In genomic region chr5:78593465-78593864, GRCh38 we compare ENCODE assay signal across 20 cellular contexts. TPM values are rescaled to one million over a fixed set of nuclear protein-coding genes. Genes with fewer than 3 reads are reported as not detected.
DNase-seq lines count a peak whose midpoint lies in the region; ATAC-seq, FAIRE-seq and TF ChIP-seq lines count a peak whose summit lies in the region.
"Had no signal": no experiment of that assay in that cellular context is flagged by ENCODE, and none has a peak within 500 bp of the region (broad histone marks: within the 10 kb centered on the region; RNA-seq: fewer than 3 reads in every experiment).

No MANE protein-coding gene starts in this region.

- peaks cover 1% of the 10 kb centered on the region for H3K9me3 Mint-ChIP-seq in glutamatergic neuron (ENCODE audit: unreplicated experiment)
- H3K9me3 Mint-ChIP-seq: CD4-positive, alpha-beta T cell; naive thymus-derived CD4-positive, alpha-beta T cell had no signal

- CTCF ChIA-PET in GM12878 (lab: Yijun Ruan, JAX) = interaction anchor here (1.0 to 4.2 kb wide), 15 partner anchors 18 to 539 kb away, joined by 3 to 26 read pairs (median 4); no protein-coding TSS in a partner anchor

- H3K4me1 Mint-ChIP-seq in glutamatergic neuron (ENCODE audit: low read depth, unreplicated experiment) = peaks cover 8% of the 10 kb centered on the region
- H3K4me1 Mint-ChIP-seq: naive thymus-derived CD4-positive, alpha-beta T cell had no signal

- SMC1A ChIA-PET in GM12878 (lab: Charles Lee; ENCODE audit: uncharacterized antibody, unreplicated experiment) = interaction anchor here (0.5 to 7.8 kb wide), 31 partner anchors 8 to 1018 kb away, joined by 3 to 121 read pairs (median 4); no protein-coding TSS in a partner anchor

- intact Hi-C loops in GM12878 (cut with micrococcal nuclease; ENCODE audit: unreplicated experiment) = loop anchor here (5.0 kb wide), 1 partner anchor 46 kb away; no protein-coding TSS in a partner anchor
- intact Hi-C loops in transverse colon (cut with DNase I; ENCODE audit: low total_unique reads) = no loop called here

- H3K36me3 ChIP-seq in GM12878 (ENCODE audit: control insufficient read depth in 2 of 2, insufficient read depth in 2 of 2, low read length in 1 of 2) = peaks cover 2 to 7% of the 10 kb centered on the region in 2 experiments; a peak in 2 of 4 replicates
- H3K36me3 ChIP-seq in muscle layer of duodenum (ENCODE audit: control insufficient read depth in 1 of 2, insufficient read depth in 2 of 2, low read length in 2 of 2) = peaks cover 0 to 5% of the 10 kb centered on the region in 2 donors
- H3K36me3 ChIP-seq in transverse colon = no peaks in the 10 kb centered on the region
- H3K36me3 ChIP-seq: esophagus squamous epithelium, left ventricle myocardium inferior, thyroid gland had no signal

- TF ChIP-seq RAD21 in GM12878 (IDR thresholded peaks at IDR 0.05; ENCODE audit: insufficient read depth, low read depth, low read length) = no peak

- no peak overlapping the region for H3K27ac Mint-ChIP-seq in glutamatergic neuron (ENCODE audit: unreplicated experiment)
- H3K27ac Mint-ChIP-seq: CD4-positive, alpha-beta T cell; naive thymus-derived CD4-positive, alpha-beta T cell had no signal

- H3K27me3 Mint-ChIP-seq in glutamatergic neuron (ENCODE audit: unreplicated experiment) = peaks cover 6% of the 10 kb centered on the region

- H3K4me1 ChIP-seq in GM12878 (ENCODE audit: control insufficient read depth, insufficient read depth, low read length) (peaks cover 26% of the 10 kb centered on the region), muscle layer of duodenum (ENCODE audit: control insufficient read depth in 1 of 2, insufficient read depth in 2 of 2, low read length in 2 of 2) (peaks cover 33 to 56% of the 10 kb centered on the region in 2 donors), transverse colon (peaks cover 19 to 65% (median 42%) of the 10 kb centered on the region in 4 donors)

- H3K9me3 ChIP-seq in GM12878 (replicated peaks; ENCODE audit: control insufficient read depth, insufficient read depth, low read length) (no peaks in the 10 kb centered on the region; the same call in 2 of the 3 replicates), muscle layer of duodenum (ENCODE audit: control insufficient read depth in 1 of 2, low read length in 2 of 2) (no peaks in the 10 kb centered on the region), transverse colon (no peaks in the 10 kb centered on the region)
- H3K9me3 ChIP-seq: esophagus squamous epithelium, left ventricle myocardium inferior, thyroid gland had no signal

- BruUV-seq in GM12878 (replicated peaks; lab: Mats Ljungman, UMichigan) = no TSS peak

- in situ Hi-C loops in GM12878 (cut with MboI) = no loop called here
- in situ Hi-C loops in transverse colon (cut with MboI; ENCODE audit: low pct_ligation_motif_present in 1 of 4, low pct_unique_long_range_greater_than_20kb in 1 of 4, low sequenced_read_pairs in 3 of 4) = no loop called here

- no peaks in the 10 kb centered on the region for H3K36me3 Mint-ChIP-seq in glutamatergic neuron (ENCODE audit: unreplicated experiment)

- H2AFZ ChIP-seq in GM12878 (ENCODE audit: control insufficient read depth, low read depth, low read length) = no peak overlapping the region

- no peak overlapping the region; the same call in 1 of the 2 replicates for H3K4me2 ChIP-seq in GM12878 (ENCODE audit: control insufficient read depth, insufficient read depth)

- no peak for ATAC-seq in GM12878
- ATAC-seq in HG02840 (IDR thresholded peaks at IDR 0.05; ENCODE audit: low FRiP score, unreplicated experiment) = no peak
- ATAC-seq: naive thymus-derived CD4-positive, alpha-beta T cell had no signal

- no peak overlapping the region for H3K4me3 ChIP-seq in GM12878
- no peak overlapping the region for H3K4me3 ChIP-seq in muscle layer of duodenum (ENCODE audit: low read depth in 1 of 2, low read length in 2 of 2)
- H3K4me3 ChIP-seq in transverse colon = no peak overlapping the region
- H3K4me3 ChIP-seq: esophagus squamous epithelium, left ventricle myocardium inferior, thyroid gland had no signal

- no peak overlapping the region for H3K4me3 Mint-ChIP-seq in glutamatergic neuron (ENCODE audit: unreplicated experiment)
- H3K4me3 Mint-ChIP-seq: CD4-positive, alpha-beta T cell; naive thymus-derived CD4-positive, alpha-beta T cell had no signal

- no peak for FAIRE-seq in GM12878 (lab: Jason Lieb, UNC)

- no peak overlapping the region for H3K9ac ChIP-seq in GM12878 (ENCODE audit: control insufficient read depth, insufficient read depth, low read length)

- H3K27ac ChIP-seq in GM12878 (ENCODE audit: control insufficient read depth, insufficient read depth) (peak overlapping the region; percentile 30), muscle layer of duodenum (ENCODE audit: low read length) (peak overlapping the region; percentile 86), transverse colon (peak overlapping the region in 3 of 4 donors; percentile 72 to 80 (median 78))
- H3K27ac ChIP-seq: left ventricle myocardium inferior, thyroid gland had no signal

- POLR2A ChIA-PET in GM12878 (lab: Charles Lee) = interaction anchor here (0.5 to 2.4 kb wide), 8 partner anchors 9 to 162 kb away, joined by 3 to 9 read pairs (median 4); no protein-coding TSS in a partner anchor

- 89% methylated on average over 2 of the region's 2 CpGs for WGBS in GM12878 (ENCODE audit: insufficient coverage, insufficient replicate concordance, low lambda C conversion rate, missing lambda C conversion rate)
- 80 to 84% methylated on average over 1 to 2 of the region's 2 CpGs for WGBS in transverse colon (ENCODE audit: low coverage in 1 of 2), 2 donors

- H3K27me3 ChIP-seq in GM12878 (replicated peaks in 1 of 2; ENCODE audit: control insufficient read depth in 2 of 2, insufficient read depth in 2 of 2, low read length in 1 of 2) (no peaks in the 10 kb centered on the region), muscle layer of duodenum (ENCODE audit: low read depth, low read length) (no peaks in the 10 kb centered on the region), transverse colon (no peaks in the 10 kb centered on the region)
- H3K27me3 ChIP-seq: esophagus squamous epithelium, thyroid gland had no signal

- H3K79me2 ChIP-seq in GM12878 (ENCODE audit: control insufficient read depth, insufficient read depth, low read length) = peaks cover 6% of the 10 kb centered on the region

- DNase-seq in NCI-H748 (lab: John Stamatoyannopoulos, UW; ENCODE audit: unreplicated experiment) = peak; percentile 64
- no peak for DNase-seq in NCI-H748 treated with DMSO at 0.1 percent for 48 hours (lab: John Stamatoyannopoulos, UW)
- DNase-seq in GM12878 (ENCODE audit: low read depth, low spot score) = no peak
- DNase-seq in transverse colon = no peak
- no peak for DNase-seq in T-helper 1 cell
- no peak for DNase-seq in glutamatergic neuron
- DNase-seq: activated CD4-positive, alpha-beta T cell treated with anti-CD3 and anti-CD28 coated beads for 1 hour; aorta; CD4-positive, alpha-beta T cell; esophagus squamous epithelium; left ventricle myocardium inferior; naive thymus-derived CD4-positive, alpha-beta T cell; NCI-H187; NCI-H774; retina; stimulated activated CD4-positive, alpha-beta T cell treated with anti-CD3 and anti-CD28 coated beads, Interleukin-1b, Interleukin-23, amount 100 ng/mL, for 48 hours; thyroid gland had no signal

- RAD21 ChIA-PET in GM12878 (lab: Charles Lee; ENCODE audit: unreplicated experiment) = interaction anchor here (0.7 to 7.0 kb wide), 17 partner anchors 10 to 370 kb away, joined by 3 to 51 read pairs (median 4); no protein-coding TSS in a partner anchor

- TF ChIP-seq POLR2A in GM12878 (IDR thresholded peaks at IDR 0.05; ENCODE audit: low read depth, low read length) (no peak), transverse colon (IDR thresholded peaks at IDR 0.05) (no peak)

- no peak for TF ChIP-seq CTCF in GM12878 (IDR thresholded peaks at IDR 0.05 in 2 of 3, conservative IDR thresholded peaks at IDR 0.05 in 1 of 3; ENCODE audit: control insufficient read depth in 2 of 3, extremely low read depth in 1 of 3, insufficient read depth in 1 of 3, low read depth in 3 of 3, low read length in 3 of 3)
- TF ChIP-seq CTCF in transverse colon (IDR thresholded peaks at IDR 0.05) = no peak
- no peak for TF ChIP-seq CTCF in glutamatergic neuron (IDR thresholded peaks at IDR 0.05; ENCODE audit: partially characterized antibody, unreplicated experiment)

- H4K20me1 ChIP-seq in GM12878 (ENCODE audit: control insufficient read depth, insufficient read depth) = no peaks in the 10 kb centered on the region

- TF ChIP-seq EP300 in GM12878 (IDR thresholded peaks at IDR 0.05; ENCODE audit: borderline replicate concordance in 1 of 2, control insufficient read depth in 1 of 2, low read depth in 2 of 2, low read length in 2 of 2) = no peak
- no peak for TF ChIP-seq EP300 in transverse colon (IDR thresholded peaks at IDR 0.05; ENCODE audit: low read depth)

TF ChIP-seq in GM12878, 131 proteins besides CTCF, POLR2A, EP300 and RAD21:
- no peak for TF ChIP-seq NR2C1 (IDR thresholded peaks at IDR 0.05)
- no peak for TF ChIP-seq YBX1 (IDR thresholded peaks at IDR 0.05)

RNA-seq across cellular contexts. Expression of gene LHFPL2, which starts 55.1 kb away (rescaled TPM):
- 67.2 and 79.0 TPM in 2 replicates for total RNA-seq in GM12878 (2013; cell fraction: nucleolus; rRNA removed)
- total RNA-seq in GM12878 (2014; rRNA removed) (15.1 and 15.5 TPM in 2 replicates), GM12878 (2014; rRNA removed; fragmentation: Illumina TruSeq; extraction: Trizol) (14.1 and 14.3 TPM in 2 replicates), GM12878 (2021) (18.9 and 21.8 TPM in 2 replicates), transverse colon (10 to 100 TPM; 34.4 to 79.6 (median 51.5) TPM), glutamatergic neuron (ENCODE audit: unreplicated experiment) (2.5 TPM)
- 13.4 TPM for polyA plus RNA-seq in GM12878 (2011; ENCODE audit: low read depth)
- polyA plus RNA-seq in GM12878 (2011; rRNA removed) (11.2 and 14.2 TPM in 2 replicates), GM12878 (2014; fragmentation: Illumina TruSeq; extraction: Trizol) (14.6 and 17.1 TPM in 2 replicates), GM12878 (2014; fragmentation: Nextera tagmentation; extraction: Ambion mirVana) (1 to 10 TPM; 4.1 to 4.5 TPM), GM12878 (2014; rRNA removed) (10.8 and 13.7 TPM in 2 replicates), GM12878 (2016; fragmentation: Nextera tagmentation; extraction: Ambion mirVana) (1 to 10 TPM; 5.6 to 7.0 TPM)
- 9.4 and 10.7 TPM in 2 replicates for polyA plus RNA-seq in GM12878 (2011; cell fraction: cytosol; rRNA removed)
- 11.3 and 16.0 TPM in 2 replicates for polyA plus RNA-seq in GM12878 (2011; cell fraction: nucleus; rRNA removed)
- polyA plus RNA-seq in GM12878 (2012) = 16.1 and 17.3 TPM in 2 replicates
- polyA minus RNA-seq in GM12878 (2011; rRNA and poly(A)+ RNA removed) = 22.4 and 25.5 TPM in 2 replicates
- polyA minus RNA-seq in GM12878 (2011; cell fraction: cytosol; rRNA and poly(A)+ RNA removed) = 11.3 and 12.8 TPM in 2 replicates
- polyA minus RNA-seq in GM12878 (2011; cell fraction: nucleus; rRNA and poly(A)+ RNA removed) = 19.9 and 41.5 TPM in 2 replicates
- total RNA-seq: T-helper 2 cell treated with Interferon-gamma antibody and Interleukin-4, amounts not matched to agents 100 ng/mL and 5 ng/mL, for 36 hours had no signal

Comparison
In these comparisons a context has a peak if more than half of its experiments do, and no peak if none do; other contexts are left out.
1. H3K27ac ChIP-seq: peak in every context shown above with its lines; median percentile 86 in muscle layer of duodenum; 78 in transverse colon; 30 in GM12878.